ENCODE assay signal across 1 cellular context in genomic region chr19:11924886-11925583, GRCh38.
TF ChIP-seq lines count a peak whose summit lies in the region.

ZNF700 (plus strand) TSS chr19:11925107; CDS start chr19:11925211, 104 bp downstream.

TF ChIP-seq in SK-N-SH, 30 proteins besides CTCF, POLR2A, EP300 and RAD21 (continued from another document):
- TF ChIP-seq PBX3 (IDR thresholded peaks at IDR 0.05) = peak; percentile 99
- no peak for TF ChIP-seq ZBTB33 (IDR thresholded peaks at IDR 0.05; ENCODE audit: borderline replicate concordance, low read depth)
